Comparison of ENCODE assay signal across 11 cellular contexts in genomic region chr6:3363296-3364025, GRCh38.
DNase-seq lines count a peak whose midpoint lies in the region; ATAC-seq and TF ChIP-seq lines count a peak whose summit lies in the region.
"Had no signal": no experiment of that assay in that cellular context is flagged by ENCODE, and none has a peak within 500 bp of the region (broad histone marks: within the 10 kb centered on the region; RNA-seq: fewer than 3 reads in every experiment).

No MANE protein-coding gene starts in this region.

- H3K27ac ChIP-seq in colonic mucosa (peak overlapping the region; percentile 74), muscle layer of duodenum (ENCODE audit: low read length) (peak overlapping the region; percentile 84)

- intact Hi-C loops in colonic mucosa (cut with DNase I), result no loop called here

- H3K4me1 ChIP-seq in colonic mucosa (peaks cover 10% of the 10 kb centered on the region), muscle layer of duodenum (ENCODE audit: control insufficient read depth in 1 of 2, insufficient read depth in 2 of 2, low read length in 2 of 2) (peaks cover 0 to 3% of the 10 kb centered on the region in 2 donors)

- H3K4me3 ChIP-seq in colonic mucosa (no peak overlapping the region), muscle layer of duodenum (ENCODE audit: low read depth in 1 of 2, low read length in 2 of 2) (no peak overlapping the region)

- ATAC-seq in GM19467 (IDR thresholded peaks at IDR 0.05; ENCODE audit: unreplicated experiment) (no peak), GM21786 (IDR thresholded peaks at IDR 0.05; ENCODE audit: unreplicated experiment) (no peak)
- ATAC-seq: stimulated activated effector memory CD8-positive, alpha-beta T cell treated with anti-CD3 and anti-CD28 coated beads, Interleukin-12 subunit alpha, Interleukin-12 subunit beta, amount 100 ng/mL, for 72 hours had no signal

- no peak for TF ChIP-seq CTCF in colonic mucosa (IDR thresholded peaks at IDR 0.05)

- no peaks in the 10 kb centered on the region for H3K9me3 ChIP-seq in colonic mucosa
- H3K9me3 ChIP-seq in muscle layer of duodenum (ENCODE audit: control insufficient read depth in 1 of 2, low read length in 2 of 2), result no peaks in the 10 kb centered on the region

- peak overlapping the region; percentile 30 to 60 for H3K9ac ChIP-seq in colonic mucosa (ENCODE audit: low read depth in 2 of 2, low read length in 2 of 2)

- H3K27me3 ChIP-seq in colonic mucosa, result no peaks in the 10 kb centered on the region
- H3K27me3 ChIP-seq in muscle layer of duodenum (ENCODE audit: low read depth, low read length), result no peaks in the 10 kb centered on the region

- peak; percentile 93 for DNase-seq in DMS53 (lab: John Stamatoyannopoulos, UW)
- DNase-seq in LoVo (ENCODE audit: low spot score), result peak; percentile 91
- peak; percentile 91 for DNase-seq in colonic mucosa
- no peak for DNase-seq in cerebellar cortex (ENCODE audit: low spot score)
- no peak for DNase-seq in NCI-H226
- DNase-seq: EL, H7 had no signal

- no peaks in the 10 kb centered on the region for H3K36me3 ChIP-seq in colonic mucosa
- no peaks in the 10 kb centered on the region for H3K36me3 ChIP-seq in muscle layer of duodenum (ENCODE audit: control insufficient read depth in 1 of 2, insufficient read depth in 2 of 2, low read length in 2 of 2)

Comparison
In these comparisons a context has a peak if more than half of its experiments do, and no peak if none do; other contexts are left out.
1. DNase-seq: peak in DMS53 (single experiment), LoVo (single experiment) and colonic mucosa (single experiment); none in cerebellar cortex (single experiment) and NCI-H226 (single experiment).